In the genomic region with DNA sequence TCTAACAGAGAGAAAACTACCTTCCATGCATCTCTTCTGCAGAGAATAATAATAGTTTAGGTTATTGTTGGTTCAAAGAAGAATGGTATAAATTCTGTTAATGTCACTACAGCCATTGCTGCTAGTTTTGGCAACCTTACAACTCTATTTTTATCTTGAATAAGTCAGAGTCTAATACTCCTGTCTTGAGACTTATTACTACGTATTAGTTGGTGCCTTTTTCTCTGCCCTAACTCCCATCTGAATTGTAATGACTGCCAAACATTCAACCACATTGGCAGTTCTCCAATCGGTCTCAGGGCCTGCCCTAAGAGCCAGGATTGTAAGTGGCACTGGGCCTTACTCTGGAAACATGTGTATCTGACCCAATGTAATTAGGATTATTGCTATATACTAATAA, we compare ENCODE assay signal across 16 cellular contexts.
DNase-seq lines count a peak whose midpoint lies in the region; ATAC-seq and TF ChIP-seq lines count a peak whose summit lies in the region.
"Had no signal": no experiment of that assay in that cellular context is flagged by ENCODE, and none has a peak within 500 bp of the region (broad histone marks: within the 10 kb centered on the region; RNA-seq: fewer than 3 reads in every experiment).

No MANE protein-coding gene starts in this region.

- no peak overlapping the region for H3K4me3 ChIP-seq in fibroblast of the aortic adventitia (ENCODE audit: low read depth, low read length)
- H3K4me3 ChIP-seq in skeletal muscle tissue (ENCODE audit: low read length in 3 of 3): no peak overlapping the region
- H3K4me3 ChIP-seq: pancreas, SK-N-MC had no signal

- H3K4me1 ChIP-seq in skeletal muscle tissue (ENCODE audit: control insufficient read depth in 3 of 3, insufficient read depth in 3 of 3, low read length in 3 of 3): peaks cover 17 to 25% (median 20%) of the 10 kb centered on the region in 3 donors
- H3K4me1 ChIP-seq: pancreas had no signal

- no peak overlapping the region for H3K9ac ChIP-seq in skeletal muscle tissue (ENCODE audit: low read depth in 1 of 3, low read length in 3 of 3)

- H3K9me3 ChIP-seq in skeletal muscle tissue (ENCODE audit: control insufficient read depth in 3 of 3, low read length in 3 of 3): no peaks in the 10 kb centered on the region
- H3K9me3 ChIP-seq: pancreas had no signal

- peak overlapping the region; percentile 62 for H3K27ac ChIP-seq in skeletal muscle tissue (ENCODE audit: low read depth, low read length)
- H3K27ac ChIP-seq: 22Rv1, pancreas, SK-N-MC had no signal

- ATAC-seq in esophagus mucosa: no peak
- ATAC-seq in omental fat pad (ENCODE audit: low FRiP score): no peak
- ATAC-seq: pancreas, PC-3 had no signal

- H3K36me3 ChIP-seq in skeletal muscle tissue (ENCODE audit: control insufficient read depth in 3 of 3, insufficient read depth in 3 of 3, low read length in 3 of 3): no peaks in the 10 kb centered on the region
- H3K36me3 ChIP-seq: pancreas had no signal

- TF ChIP-seq CTCF in fibroblast of the aortic adventitia (IDR thresholded peaks at IDR 0.05; ENCODE audit: insufficient read depth, low read length): no peak
- no peak for TF ChIP-seq CTCF in omental fat pad (IDR thresholded peaks at IDR 0.05)

- no peaks in the 10 kb centered on the region for H3K27me3 ChIP-seq in skeletal muscle tissue (ENCODE audit: control insufficient read depth in 3 of 3, insufficient read depth in 3 of 3, low read length in 3 of 3)
- H3K27me3 ChIP-seq: pancreas had no signal

- DNase-seq in DMS79 treated with DMSO at 0.1 percent for 48 hours (lab: John Stamatoyannopoulos, UW) (peak; percentile 10), DMS79 (lab: John Stamatoyannopoulos, UW) (no peak), RPMI7951 (ENCODE audit: low read depth) (peak; percentile 76), fibroblast of the aortic adventitia (ENCODE audit: low read depth) (peak; percentile 73), NCI-H226 (no peak), omental fat pad (ENCODE audit: low spot score) (no peak)
- DNase-seq: activated CD4-positive, alpha-beta T cell treated with anti-CD3 and anti-CD28 coated beads for 48 hours; cortex of kidney; glutamatergic neuron; NCI-H748 treated with DMSO at 0.1 percent for 48 hours; pancreas; PC-3 had no signal

Comparison
In these comparisons a context has a peak if more than half of its experiments do, and no peak if none do; other contexts are left out.
1. DNase-seq: peak in DMS79 treated with DMSO at 0.1 percent for 48 hours (single experiment), RPMI7951 (single experiment) and fibroblast of the aortic adventitia (single experiment); none in DMS79 (single experiment), NCI-H226 (single experiment) and omental fat pad (single experiment).